10 cellular contexts compared by ENCODE assay signal in genomic region chr6:41938590-41938989, GRCh38. TPM values are rescaled to one million over a fixed set of nuclear protein-coding genes. Genes with fewer than 3 reads are reported as not detected.
DNase-seq lines count a peak whose midpoint lies in the region; ATAC-seq and TF ChIP-seq lines count a peak whose summit lies in the region.
"Had no signal": no experiment of that assay in that cellular context is flagged by ENCODE, and none has a peak within 500 bp of the region (broad histone marks: within the 10 kb centered on the region; RNA-seq: fewer than 3 reads in every experiment).

No MANE protein-coding gene starts in this region.

- intact Hi-C loops in activated naive CD4-positive, alpha-beta T cell treated with anti-CD3 and anti-CD28 coated beads for 36 hours (cut with micrococcal nuclease), result loop anchor here (5.0 kb wide), 1 partner anchor 151 kb away; the partner anchor contains the start of gene TOMM6
- intact Hi-C loops in lower lobe of right lung (cut with DNase I) (loop anchor here (10.0 kb wide), 1 partner anchor 106 kb away; no protein-coding TSS in a partner anchor), thyroid gland (cut with DNase I) (loop anchor here (5.0 kb wide), 2 partner anchors 91 to 104 kb away; no protein-coding TSS in a partner anchor)

- CTCF ChIA-PET in activated naive CD4-positive, alpha-beta T cell treated with anti-CD3 and anti-CD28 coated beads for 36 hours (lab: Charles Lee), result interaction anchor here (0.6 to 13.6 kb wide), 11 partner anchors 10 to 152 kb away, joined by 3 to 296 read pairs (median 4); partner anchors contain the start of genes BYSL, MED20 and TAF8

- DNase-seq in activated naive CD4-positive, alpha-beta T cell treated with anti-CD3 and anti-CD28 coated beads for 36 hours, result no peak
- no peak for DNase-seq in activated naive CD4-positive, alpha-beta T cell treated with Interleukin-2 at 50 U/mL for 16 hours
- no peak for DNase-seq in activated naive CD4-positive, alpha-beta T cell treated with anti-CD3 and anti-CD28 coated beads, Interleukin-2, amount 50 U/mL, for 72 hours (ENCODE audit: low spot score in 2 of 2)
- no peak for DNase-seq in lower lobe of right lung
- no peak for DNase-seq in thyroid gland
- DNase-seq in anterior cingulate cortex (lab: John Stamatoyannopoulos, UW), result no peak
- DNase-seq in mesenteric fat pad (ENCODE audit: low spot score), result no peak
- DNase-seq in NCI-H774 (lab: John Stamatoyannopoulos, UW), result no peak
- DNase-seq: SHP77 treated with DMSO at 0.1 percent for 48 hours had no signal

- H3K27ac ChIP-seq in lower lobe of right lung, result peak overlapping the region; percentile 84
- peak overlapping the region in 2 of 3 donors; percentile 2 to 19 for H3K27ac ChIP-seq in thyroid gland

- no peaks in the 10 kb centered on the region for H3K9me3 Mint-ChIP-seq in activated naive CD4-positive, alpha-beta T cell treated with anti-CD3 and anti-CD28 coated beads for 36 hours
- no peaks in the 10 kb centered on the region for H3K9me3 Mint-ChIP-seq in activated naive CD4-positive, alpha-beta T cell treated with anti-CD3 and anti-CD28 coated beads, Interleukin-2, amount 50 U/mL, for 72 hours

- H3K27me3 ChIP-seq in lower lobe of right lung (ENCODE audit: low read depth) (no peaks in the 10 kb centered on the region), thyroid gland (no peaks in the 10 kb centered on the region)
- H3K27me3 ChIP-seq: MG63 had no signal

- H3K9me3 ChIP-seq in lower lobe of right lung, result no peaks in the 10 kb centered on the region
- no peaks in the 10 kb centered on the region for H3K9me3 ChIP-seq in thyroid gland
- H3K9me3 ChIP-seq: MG63 had no signal

- H3K4me3 ChIP-seq in lower lobe of right lung, result peak overlapping the region; percentile 77
- no peak overlapping the region for H3K4me3 ChIP-seq in thyroid gland (replicated peaks in 1 of 3)
- H3K4me3 ChIP-seq: MG63 had no signal

- peaks cover 44% of the 10 kb centered on the region for H3K4me1 Mint-ChIP-seq in activated naive CD4-positive, alpha-beta T cell treated with anti-CD3 and anti-CD28 coated beads for 36 hours (ENCODE audit: low read depth)

- H3K4me3 Mint-ChIP-seq in activated naive CD4-positive, alpha-beta T cell treated with anti-CD3 and anti-CD28 coated beads for 36 hours, result peak overlapping the region; percentile 100

- no peaks in the 10 kb centered on the region for H3K27me3 Mint-ChIP-seq in activated naive CD4-positive, alpha-beta T cell treated with anti-CD3 and anti-CD28 coated beads for 36 hours (ENCODE audit: low read depth)

- peak overlapping the region; percentile 99 for H3K27ac Mint-ChIP-seq in activated naive CD4-positive, alpha-beta T cell treated with anti-CD3 and anti-CD28 coated beads for 36 hours
- peak overlapping the region; percentile 79 to 95 for H3K27ac Mint-ChIP-seq in activated naive CD4-positive, alpha-beta T cell treated with anti-CD3 and anti-CD28 coated beads, Interleukin-2, amount 50 U/mL, for 72 hours

- ATAC-seq in activated naive CD4-positive, alpha-beta T cell treated with anti-CD3 and anti-CD28 coated beads, Interleukin-2, amount 50 U/mL, for 72 hours, result no peak
- no peak for ATAC-seq in lower lobe of right lung

- 76 to 83% methylated on average over 4 of the region's 4 CpGs for WGBS in thyroid gland, 2 donors

- peaks cover 35% of the 10 kb centered on the region for H3K36me3 ChIP-seq in lower lobe of right lung
- peaks cover 18 to 22% of the 10 kb centered on the region in 2 donors for H3K36me3 ChIP-seq in thyroid gland

- peaks cover 76% of the 10 kb centered on the region for H3K4me1 ChIP-seq in lower lobe of right lung
- peaks cover 20 to 38% of the 10 kb centered on the region in 2 donors for H3K4me1 ChIP-seq in thyroid gland

- H3K36me3 Mint-ChIP-seq in activated naive CD4-positive, alpha-beta T cell treated with anti-CD3 and anti-CD28 coated beads for 36 hours (ENCODE audit: low read depth), result peaks cover 72% of the 10 kb centered on the region
- peaks cover 58 to 67% of the 10 kb centered on the region in 2 donors for H3K36me3 Mint-ChIP-seq in activated naive CD4-positive, alpha-beta T cell treated with anti-CD3 and anti-CD28 coated beads, Interleukin-2, amount 50 U/mL, for 72 hours

- no peak for TF ChIP-seq POLR2A in thyroid gland (IDR thresholded peaks at IDR 0.05)

- TF ChIP-seq CTCF in lower lobe of right lung (IDR thresholded peaks at IDR 0.05) (no peak), thyroid gland (IDR thresholded peaks at IDR 0.05) (no peak)

RNA-seq across cellular contexts. Expression of gene CCND3, which starts 3.0 kb away (rescaled TPM):
- 1,000 to 10,000 TPM; 1,152 to 1,165 TPM for total RNA-seq in activated naive CD4-positive, alpha-beta T cell treated with anti-CD3 and anti-CD28 coated beads for 36 hours
- total RNA-seq in activated naive CD4-positive, alpha-beta T cell treated with anti-CD3 and anti-CD28 coated beads, Interleukin-2, amount 50 U/mL, for 72 hours, result 100 to 1,000 TPM; 610 to 723 TPM
- total RNA-seq in lower lobe of right lung (182 TPM), thyroid gland (100 to 1,000 TPM; 103 to 204 (median 166) TPM), mesenteric fat pad (104 TPM)

RNA-seq across cellular contexts. Expression of gene BYSL, which starts 17.3 kb away (rescaled TPM):
- total RNA-seq in activated naive CD4-positive, alpha-beta T cell treated with anti-CD3 and anti-CD28 coated beads for 36 hours, result 10 to 100 TPM; 49.8 TPM
- total RNA-seq in activated naive CD4-positive, alpha-beta T cell treated with anti-CD3 and anti-CD28 coated beads, Interleukin-2, amount 50 U/mL, for 72 hours, result 10 to 100 TPM; 38.1 to 47.6 TPM
- total RNA-seq in lower lobe of right lung, result 8.9 TPM
- 1 to 10 TPM; 2.8 to 6.1 (median 4.2) TPM for total RNA-seq in thyroid gland
- total RNA-seq in mesenteric fat pad, result 31.1 TPM

RNA-seq across cellular contexts. Expression of gene MED20, which starts 17.7 kb away (rescaled TPM):
- total RNA-seq in activated naive CD4-positive, alpha-beta T cell treated with anti-CD3 and anti-CD28 coated beads for 36 hours, result 10 to 100 TPM; 24.0 to 27.4 TPM
- total RNA-seq in activated naive CD4-positive, alpha-beta T cell treated with anti-CD3 and anti-CD28 coated beads, Interleukin-2, amount 50 U/mL, for 72 hours, result 10 to 100 TPM; 18.5 to 24.2 TPM
- total RNA-seq in lower lobe of right lung (12.6 TPM), thyroid gland (10 to 100 TPM; 20.6 to 27.1 (median 24.3) TPM), mesenteric fat pad (16.5 TPM)

RNA-seq across cellular contexts. Expression of gene USP49, which starts 43.4 kb away (rescaled TPM):
- total RNA-seq in activated naive CD4-positive, alpha-beta T cell treated with anti-CD3 and anti-CD28 coated beads for 36 hours, result 1 to 10 TPM; 8.3 to 8.4 TPM
- 10 to 100 TPM in 1 of 2 donors, 1 to 10 TPM in 1; 8.3 to 16.7 TPM for total RNA-seq in activated naive CD4-positive, alpha-beta T cell treated with anti-CD3 and anti-CD28 coated beads, Interleukin-2, amount 50 U/mL, for 72 hours
- total RNA-seq in lower lobe of right lung (3.9 TPM), thyroid gland (10 to 100 TPM in 3 of 4 donors, 1 to 10 TPM in 1; 9.8 to 17.5 (median 13.8) TPM), mesenteric fat pad (8.3 TPM)
